In genomic region chr15:65184944-65185717, GRCh38 we compare ENCODE assay signal across 8 cellular contexts. TPM values are rescaled to one million over a fixed set of nuclear protein-coding genes. Genes with fewer than 3 reads are reported as not detected.
DNase-seq lines count a peak whose midpoint lies in the region; ATAC-seq and TF ChIP-seq lines count a peak whose summit lies in the region.

Gene CLPX (minus strand): TSS chr15:65185342. CDS start chr15:65185153, 189 bp downstream.

- H3K36me3 Mint-ChIP-seq in naive B cell = no peaks in the 10 kb centered on the region
- H3K36me3 Mint-ChIP-seq in stimulated activated effector memory CD8-positive, alpha-beta T cell treated with anti-CD3 and anti-CD28 coated beads, Interleukin-12 subunit alpha, Interleukin-12 subunit beta, amount 100 ng/mL, for 72 hours = peaks cover 48% of the 10 kb centered on the region

- ATAC-seq in naive B cell (ENCODE audit: low read depth in 2 of 2) = peak; percentile 85 to 86
- ATAC-seq in stimulated activated effector memory CD8-positive, alpha-beta T cell treated with anti-CD3 and anti-CD28 coated beads, Interleukin-12 subunit alpha, Interleukin-12 subunit beta, amount 100 ng/mL, for 72 hours = peak; percentile 91

- no peaks in the 10 kb centered on the region for H3K36me3 ChIP-seq in fibroblast of lung (ENCODE audit: control insufficient read depth, insufficient read depth, low read length)

- TF ChIP-seq CTCF in LNCaP clone FGC (IDR thresholded peaks at IDR 0.05; ENCODE audit: control insufficient read depth, extremely low read depth, insufficient read depth) (no peak), fibroblast of lung (conservative IDR thresholded peaks at IDR 0.05 in 1 of 2, IDR thresholded peaks at IDR 0.05 in 1 of 2; ENCODE audit: low read depth in 1 of 2, low read length in 2 of 2) (no peak)

- H3K4me1 ChIP-seq in fibroblast of lung (ENCODE audit: control insufficient read depth, extremely low read depth, insufficient read depth, low read length) = peaks cover 2% of the 10 kb centered on the region

- DNase-seq in Daoy (ENCODE audit: low read depth) (peak; percentile 92), GOT3 (lab: John Stamatoyannopoulos, UW) (peak; percentile 59), LNCaP clone FGC (ENCODE audit: low read depth) (peak; percentile 94), RPMI8226 (peak; percentile 99), fibroblast of lung (ENCODE audit: low read depth in 2 of 2) (peak; percentile 89 to 95), naive B cell (peak; percentile 90)
- DNase-seq in activated T-helper 1 cell treated with anti-CD3 and anti-CD28 coated beads, Interleukin-2, amount 50 U/mL, for 16 hours (ENCODE audit: low read depth in 1 of 2, low spot score in 1 of 2) = peak; percentile 75 to 84
- DNase-seq in stimulated activated effector memory CD8-positive, alpha-beta T cell treated with anti-CD3 and anti-CD28 coated beads, Interleukin-12 subunit alpha, Interleukin-12 subunit beta, amount 100 ng/mL, for 72 hours (ENCODE audit: low spot score in 2 of 2) = peak; percentile 80 to 92

- peak within 1 kb of the TSS; percentile 89 for H3K9ac ChIP-seq in fibroblast of lung (ENCODE audit: insufficient read depth, low read length)

- peaks cover 3% of the 10 kb centered on the region for H4K20me1 ChIP-seq in fibroblast of lung (ENCODE audit: control insufficient read depth, extremely low read depth, insufficient read depth, low read length)

- H3K9me3 Mint-ChIP-seq in naive B cell = no peaks in the 10 kb centered on the region
- no peaks in the 10 kb centered on the region for H3K9me3 Mint-ChIP-seq in stimulated activated effector memory CD8-positive, alpha-beta T cell treated with anti-CD3 and anti-CD28 coated beads, Interleukin-12 subunit alpha, Interleukin-12 subunit beta, amount 100 ng/mL, for 72 hours

- H3K4me2 ChIP-seq in fibroblast of lung (ENCODE audit: extremely low read depth, insufficient read depth, low read length) = peak within 1 kb of the TSS; percentile 88

- peak within 1 kb of the TSS; percentile 94 to 97 (median 96) for H3K27ac Mint-ChIP-seq in naive B cell
- H3K27ac Mint-ChIP-seq in stimulated activated effector memory CD8-positive, alpha-beta T cell treated with anti-CD3 and anti-CD28 coated beads, Interleukin-12 subunit alpha, Interleukin-12 subunit beta, amount 100 ng/mL, for 72 hours = peak within 1 kb of the TSS; percentile 95

- no peaks in the 10 kb centered on the region for H3K27me3 ChIP-seq in fibroblast of lung (ENCODE audit: control insufficient read depth, insufficient read depth, low read length)

- H2AFZ ChIP-seq in fibroblast of lung (ENCODE audit: low read length) = peak within 1 kb of the TSS; percentile 94

- H3K27me3 Mint-ChIP-seq in naive B cell = no peaks in the 10 kb centered on the region

- peaks cover 10 to 40% (median 29%) of the 10 kb centered on the region in 3 donors for H3K4me1 Mint-ChIP-seq in naive B cell
- peaks cover 12% of the 10 kb centered on the region for H3K4me1 Mint-ChIP-seq in stimulated activated effector memory CD8-positive, alpha-beta T cell treated with anti-CD3 and anti-CD28 coated beads, Interleukin-12 subunit alpha, Interleukin-12 subunit beta, amount 100 ng/mL, for 72 hours

- H3K4me3 Mint-ChIP-seq in naive B cell = peak within 1 kb of the TSS; percentile 91 to 99 (median 96)
- H3K4me3 Mint-ChIP-seq in stimulated activated effector memory CD8-positive, alpha-beta T cell treated with anti-CD3 and anti-CD28 coated beads, Interleukin-12 subunit alpha, Interleukin-12 subunit beta, amount 100 ng/mL, for 72 hours = peak within 1 kb of the TSS; percentile 88

- H3K9me3 ChIP-seq in fibroblast of lung (ENCODE audit: control insufficient read depth, insufficient read depth, low read depth, low read length) = no peaks in the 10 kb centered on the region

- H3K4me3 ChIP-seq in LNCaP clone FGC (ENCODE audit: low read depth, low read length) (peak within 1 kb of the TSS; percentile 78), fibroblast of lung (replicated peaks in 1 of 4; ENCODE audit: control extremely low read depth in 1 of 4, insufficient read depth in 1 of 4, low read depth in 3 of 4, low read length in 4 of 4) (peak within 1 kb of the TSS; percentile 78 to 98 (median 96))

- H3K27ac ChIP-seq in fibroblast of lung (ENCODE audit: insufficient read depth, low read length) = peak within 1 kb of the TSS; percentile 76

- peaks cover 46% of the 10 kb centered on the region for H3K79me2 ChIP-seq in fibroblast of lung (ENCODE audit: control insufficient read depth, insufficient read depth, low read length)

RNA-seq across cellular contexts. Expression of gene CLPX, which starts in this region (rescaled TPM):
- 46.7 and 57.1 TPM in 2 replicates for total RNA-seq in Daoy (2014; rRNA removed; shearing (Covaris generic))
- 36.2 and 42.1 TPM in 2 replicates for total RNA-seq in fibroblast of lung
- polyA plus RNA-seq in fibroblast of lung (50.4 and 53.4 TPM in 2 replicates), naive B cell (ENCODE audit: low read depth in 6 of 6) (10 to 100 TPM; 21.1 to 33.5 (median 29.6) TPM)
- polyA plus RNA-seq in fibroblast of lung (2012) = 26.6 and 29.5 TPM in 2 replicates
- polyA minus RNA-seq in fibroblast of lung (ENCODE audit: low replicate concordance) = 5.6 and 5.8 TPM in 2 replicates

Comparison
In these comparisons a context has a peak if more than half of its experiments do, and no peak if none do; other contexts are left out.
1. Peak in every context shown above with its lines: DNase-seq, ATAC-seq, H3K4me3 ChIP-seq and H3K27ac ChIP-seq.